In genomic region chr1:156533568-156534220, GRCh38 we compare ENCODE assay signal across 18 cellular contexts. TPM values are rescaled to one million over a fixed set of nuclear protein-coding genes. Genes with fewer than 3 reads are reported as not detected.
DNase-seq lines count a peak whose midpoint lies in the region; ATAC-seq and TF ChIP-seq lines count a peak whose summit lies in the region.
"Had no signal": no experiment of that assay in that cellular context is flagged by ENCODE, and none has a peak within 500 bp of the region (broad histone marks: within the 10 kb centered on the region; RNA-seq: fewer than 3 reads in every experiment).

No MANE protein-coding gene starts in this region.

- POLR2A ChIA-PET in MCF 10A (lab: Yijun Ruan, JAX) (no interaction called here), SK-N-SH (lab: Yijun Ruan, JAX) (no interaction called here)

- H3K4me3 Mint-ChIP-seq in MCF 10A (ENCODE audit: unreplicated experiment), result no peak overlapping the region
- peak overlapping the region; percentile 77 for H3K4me3 Mint-ChIP-seq in endothelial cell (ENCODE audit: unreplicated experiment)
- no peak overlapping the region for H3K4me3 Mint-ChIP-seq in progenitor cell of endocrine pancreas (ENCODE audit: low read depth)
- H3K4me3 Mint-ChIP-seq: B cell; CD8-positive, alpha-beta memory T cell had no signal

- 99% methylated on average over 9 of the region's 11 CpGs for WGBS in SK-N-SH (ENCODE audit: low lambda C conversion rate)

- H3K9me3 Mint-ChIP-seq in MCF 10A (ENCODE audit: unreplicated experiment) (no peaks in the 10 kb centered on the region), endothelial cell (ENCODE audit: unreplicated experiment) (no peaks in the 10 kb centered on the region), progenitor cell of endocrine pancreas (ENCODE audit: low read depth) (no peaks in the 10 kb centered on the region)
- H3K9me3 Mint-ChIP-seq: CD8-positive, alpha-beta memory T cell had no signal

- no peak for TF ChIP-seq RAD21 in SK-N-SH (IDR thresholded peaks at IDR 0.05; ENCODE audit: low read length)

- no peaks in the 10 kb centered on the region for H3F3A ChIP-seq in SK-N-SH (replicated peaks; ENCODE audit: insufficient read depth)

- no peak for ATAC-seq in upper lobe of right lung

- H3K27ac ChIP-seq in breast epithelium (no peak overlapping the region), upper lobe of right lung (no peak overlapping the region), SK-N-SH (ENCODE audit: low read depth in 2 of 2, low read length in 1 of 2) (no peak overlapping the region)
- H3K27ac ChIP-seq: C4-2B had no signal

- CTCF ChIA-PET in MCF 10A (lab: Yijun Ruan, JAX) (interaction anchor here (0.5 to 1.1 kb wide), 4 partner anchors 10 to 197 kb away, joined by 3 to 5 read pairs (median 3); no protein-coding TSS in a partner anchor), SK-N-SH (lab: Yijun Ruan, JAX) (interaction anchor here (0.6 to 1.8 kb wide), 2 partner anchors 71 to 148 kb away, joined by 3 to 7 read pairs; no protein-coding TSS in a partner anchor)

- DNase-seq in MCF 10A (ENCODE audit: unreplicated experiment) (no peak), breast epithelium (ENCODE audit: low spot score in 2 of 2) (no peak), endothelial cell (ENCODE audit: low spot score) (no peak), progenitor cell of endocrine pancreas (ENCODE audit: low spot score, unreplicated experiment) (no peak), upper lobe of right lung (peak; percentile 49), putamen (ENCODE audit: low spot score) (no peak), AG08395 (ENCODE audit: low spot score) (no peak), SK-N-SH (no peak)
- DNase-seq: ACHN; Caco-2; CD8-positive, alpha-beta memory T cell; DND-41; GDM1; IMR-90 had no signal

- TF ChIP-seq CTCF in MCF 10A (IDR thresholded peaks at IDR 0.05; ENCODE audit: unreplicated experiment) (no peak), breast epithelium (IDR thresholded peaks at IDR 0.05) (no peak), endothelial cell (IDR thresholded peaks at IDR 0.05; ENCODE audit: unreplicated experiment) (no peak), progenitor cell of endocrine pancreas (IDR thresholded peaks at IDR 0.05; ENCODE audit: unreplicated experiment) (no peak), upper lobe of right lung (IDR thresholded peaks at IDR 0.05) (no peak), SK-N-SH (IDR thresholded peaks at IDR 0.05) (no peak)

- TF ChIP-seq POLR2A in breast epithelium (IDR thresholded peaks at IDR 0.05), result no peak

- no peaks in the 10 kb centered on the region for H3K36me3 ChIP-seq in breast epithelium
- H3K36me3 ChIP-seq in upper lobe of right lung, result no peaks in the 10 kb centered on the region
- peaks cover 5 to 47% of the 10 kb centered on the region in 2 experiments for H3K36me3 ChIP-seq in SK-N-SH (replicated peaks in 1 of 2; ENCODE audit: control insufficient read depth in 1 of 2, insufficient read depth in 2 of 2, low read length in 1 of 2)

- H4K20me1 ChIP-seq in SK-N-SH (ENCODE audit: insufficient read depth), result no peaks in the 10 kb centered on the region

- H2AFZ ChIP-seq in SK-N-SH (ENCODE audit: low read depth), result no peak overlapping the region

- no peaks in the 10 kb centered on the region for H3K9me3 ChIP-seq in breast epithelium
- no peaks in the 10 kb centered on the region for H3K9me3 ChIP-seq in upper lobe of right lung
- H3K9me3 ChIP-seq in SK-N-SH, result no peaks in the 10 kb centered on the region
- H3K9me3 ChIP-seq: Caco-2 had no signal

- H3K27me3 ChIP-seq in breast epithelium (no peaks in the 10 kb centered on the region), upper lobe of right lung (no peaks in the 10 kb centered on the region), SK-N-SH (ENCODE audit: insufficient read depth) (no peaks in the 10 kb centered on the region)

- no peak for TF ChIP-seq EP300 in SK-N-SH (IDR thresholded peaks at IDR 0.05; ENCODE audit: borderline replicate concordance in 1 of 2, low read depth in 1 of 2, low read length in 1 of 2)

- H3K4me2 ChIP-seq in SK-N-SH, result no peak overlapping the region

- H3K27ac Mint-ChIP-seq in MCF 10A (ENCODE audit: low read depth, unreplicated experiment), result peak overlapping the region; percentile 13
- peak overlapping the region; percentile 25 for H3K27ac Mint-ChIP-seq in endothelial cell (ENCODE audit: unreplicated experiment)
- H3K27ac Mint-ChIP-seq in progenitor cell of endocrine pancreas, result peak overlapping the region; percentile 64
- H3K27ac Mint-ChIP-seq: B cell had no signal

- peaks cover 22% of the 10 kb centered on the region for H3K36me3 Mint-ChIP-seq in MCF 10A (ENCODE audit: insufficient read depth, unreplicated experiment)
- peaks cover 22% of the 10 kb centered on the region for H3K36me3 Mint-ChIP-seq in endothelial cell (ENCODE audit: low read depth, unreplicated experiment)
- peaks cover 3% of the 10 kb centered on the region for H3K36me3 Mint-ChIP-seq in progenitor cell of endocrine pancreas (ENCODE audit: insufficient read depth)
- H3K36me3 Mint-ChIP-seq: CD8-positive, alpha-beta memory T cell had no signal

- no peaks in the 10 kb centered on the region for H3K9me2 ChIP-seq in SK-N-SH

- no peaks in the 10 kb centered on the region for H3K27me3 Mint-ChIP-seq in MCF 10A (ENCODE audit: insufficient read depth, unreplicated experiment)
- H3K27me3 Mint-ChIP-seq in endothelial cell (ENCODE audit: unreplicated experiment), result peaks cover 11% of the 10 kb centered on the region
- H3K27me3 Mint-ChIP-seq in progenitor cell of endocrine pancreas, result no peaks in the 10 kb centered on the region
- H3K27me3 Mint-ChIP-seq: B cell; CD8-positive, alpha-beta memory T cell had no signal

- H3K9ac ChIP-seq in SK-N-SH, result no peak overlapping the region

- H3K4me1 Mint-ChIP-seq in MCF 10A (ENCODE audit: insufficient read depth, unreplicated experiment), result no peaks in the 10 kb centered on the region
- peaks cover 2% of the 10 kb centered on the region for H3K4me1 Mint-ChIP-seq in endothelial cell (ENCODE audit: unreplicated experiment)
- no peaks in the 10 kb centered on the region for H3K4me1 Mint-ChIP-seq in progenitor cell of endocrine pancreas (ENCODE audit: low read depth)
- H3K4me1 Mint-ChIP-seq: B cell had no signal

- H3K4me1 ChIP-seq in breast epithelium, result no peaks in the 10 kb centered on the region
- H3K4me1 ChIP-seq in upper lobe of right lung, result no peaks in the 10 kb centered on the region
- no peaks in the 10 kb centered on the region for H3K4me1 ChIP-seq in SK-N-SH (ENCODE audit: control insufficient read depth in 1 of 2, insufficient read depth in 2 of 2, low read depth in 1 of 2, low read length in 1 of 2)
- H3K4me1 ChIP-seq: Caco-2 had no signal

- intact Hi-C loops in MCF 10A (cut with micrococcal nuclease), result no loop called here
- intact Hi-C loops in breast epithelium (cut with DNase I; ENCODE audit: low total_unique reads), result no loop called here
- intact Hi-C loops in upper lobe of right lung (cut with DNase I), result no loop called here

- H3K4me3 ChIP-seq in breast epithelium (no peak overlapping the region), upper lobe of right lung (no peak overlapping the region), SK-N-SH (ENCODE audit: low read depth in 2 of 2, low read length in 1 of 2) (no peak overlapping the region)

- no peaks in the 10 kb centered on the region for H3K79me2 ChIP-seq in SK-N-SH (ENCODE audit: insufficient read depth)

- BruUV-seq in MCF 10A (replicated peaks; lab: Mats Ljungman, UMichigan), result no TSS peak

TF ChIP-seq in SK-N-SH, 30 proteins besides CTCF, POLR2A, EP300 and RAD21 (continues in another document):
- TF ChIP-seq RFX5 (IDR thresholded peaks at IDR 0.05; ENCODE audit: low read length), result no peak
- TF ChIP-seq MEF2A (IDR thresholded peaks at IDR 0.05; ENCODE audit: borderline replicate concordance, low read depth), result no peak
- TF ChIP-seq FOXM1 (IDR thresholded peaks at IDR 0.05; ENCODE audit: low read depth), result no peak
- no peak for TF ChIP-seq TAF1 (IDR thresholded peaks at IDR 0.05; ENCODE audit: borderline replicate concordance, low read depth, low read length)
- TF ChIP-seq, protein P1, sequence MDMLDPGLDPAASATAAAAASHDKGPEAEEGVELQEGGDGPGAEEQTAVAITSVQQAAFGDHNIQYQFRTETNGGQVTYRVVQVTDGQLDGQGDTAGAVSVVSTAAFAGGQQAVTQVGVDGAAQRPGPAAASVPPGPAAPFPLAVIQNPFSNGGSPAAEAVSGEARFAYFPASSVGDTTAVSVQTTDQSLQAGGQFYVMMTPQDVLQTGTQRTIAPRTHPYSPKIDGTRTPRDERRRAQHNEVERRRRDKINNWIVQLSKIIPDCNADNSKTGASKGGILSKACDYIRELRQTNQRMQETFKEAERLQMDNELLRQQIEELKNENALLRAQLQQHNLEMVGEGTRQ (IDR thresholded peaks at IDR 0.05; ENCODE audit: borderline replicate concordance, low read depth, low read length), result no peak
- no peak for TF ChIP-seq ELF1 (IDR thresholded peaks at IDR 0.05)
- TF ChIP-seq TEAD4 (IDR thresholded peaks at IDR 0.05; ENCODE audit: borderline replicate concordance, insufficient read depth), result no peak

RNA-seq across cellular contexts. Expression of gene MEF2D, which starts 33.1 kb away (rescaled TPM):
- total RNA-seq in MCF 10A (2022) (113 and 131 TPM in 2 replicates), breast epithelium (10 to 100 TPM; 25.8 to 34.9 (median 32.1) TPM), endothelial cell (ENCODE audit: unreplicated experiment) (45.2 TPM), progenitor cell of endocrine pancreas (20.2 and 26.6 TPM in 2 replicates), upper lobe of right lung (60.8 TPM)
- polyA plus RNA-seq in SK-N-SH (2012; rRNA removed), result 14.3 and 16.0 TPM in 2 replicates
- 10.5 and 12.4 TPM in 2 replicates for polyA plus RNA-seq in SK-N-SH (2012; cell fraction: cytosol; rRNA removed)
- polyA plus RNA-seq in SK-N-SH (2012; cell fraction: nucleus; rRNA removed), result 38.6 and 41.0 TPM in 2 replicates

RNA-seq across cellular contexts. Expression of gene IQGAP3, which starts 38.7 kb away (rescaled TPM):
- total RNA-seq in MCF 10A (2022) (36.4 and 48.3 TPM in 2 replicates), breast epithelium (1 to 10 TPM in 1 of 3 donors, under 1 TPM in 2; under 0.01 to 1.4 (median 0.15) TPM), endothelial cell (ENCODE audit: unreplicated experiment) (13.1 TPM), progenitor cell of endocrine pancreas (29.6 and 32.4 TPM in 2 replicates), upper lobe of right lung (1.3 TPM)
- polyA plus RNA-seq in SK-N-SH (2012; rRNA removed), result 14.4 and 15.6 TPM in 2 replicates
- polyA plus RNA-seq in SK-N-SH (2012; cell fraction: cytosol; rRNA removed), result 3.6 and 5.8 TPM in 2 replicates
- 80.7 and 85.0 TPM in 2 replicates for polyA plus RNA-seq in SK-N-SH (2012; cell fraction: nucleus; rRNA removed)
- polyA plus RNA-seq: CD8-positive, alpha-beta memory T cell had no signal

RNA-seq across cellular contexts. Expression of gene TTC24, which starts 45.8 kb away (rescaled TPM):
- not detected in 2 replicates for total RNA-seq in MCF 10A (2022)
- total RNA-seq in breast epithelium, result not detected
- not detected for total RNA-seq in endothelial cell (ENCODE audit: unreplicated experiment)
- total RNA-seq in progenitor cell of endocrine pancreas, result not detected in 2 replicates
- not detected for total RNA-seq in upper lobe of right lung
- polyA plus RNA-seq in SK-N-SH (2012; rRNA removed), result not detected in 2 replicates
- polyA plus RNA-seq in SK-N-SH (2012; cell fraction: cytosol; rRNA removed), result not detected in 2 replicates
- not detected in 2 replicates for polyA plus RNA-seq in SK-N-SH (2012; cell fraction: nucleus; rRNA removed)
- total RNA-seq: A172, Caco-2, HT-29, IMR-90 had no signal
- polyA plus RNA-seq: IMR-90 had no signal

RNA-seq across cellular contexts. Expression of gene NAXE, which starts 57.9 kb away (rescaled TPM):
- total RNA-seq in MCF 10A (2022), result 141 and 155 TPM in 2 replicates
- total RNA-seq in breast epithelium, result 10 to 100 TPM; 70.4 to 90.5 (median 75.5) TPM
- total RNA-seq in endothelial cell (ENCODE audit: unreplicated experiment), result 190 TPM
- total RNA-seq in progenitor cell of endocrine pancreas, result 108 and 115 TPM in 2 replicates
- total RNA-seq in upper lobe of right lung, result 69.2 TPM
- polyA plus RNA-seq in SK-N-SH (2012; rRNA removed), result 68.5 and 98.4 TPM in 2 replicates
- polyA plus RNA-seq in SK-N-SH (2012; cell fraction: cytosol; rRNA removed), result 66.1 and 89.0 TPM in 2 replicates
- 57.4 and 64.6 TPM in 2 replicates for polyA plus RNA-seq in SK-N-SH (2012; cell fraction: nucleus; rRNA removed)

Comparison
In these comparisons a context has a peak if more than half of its experiments do, and no peak if none do; other contexts are left out.
1. H3K27ac Mint-ChIP-seq: peak in every context shown above with its lines; median percentile 64 in progenitor cell of endocrine pancreas; 25 in endothelial cell; 13 in MCF 10A.